Comparison of ENCODE assay signal across 7 cellular contexts in genomic region chr17:7014995-7015586, GRCh38. TPM values are rescaled to one million over a fixed set of nuclear protein-coding genes. Genes with fewer than 3 reads are reported as not detected.
A peak's percentile ranks its signal among the peaks of the same experiment; 100 is the strongest.
DNase-seq lines count a peak whose midpoint lies in the region; ATAC-seq, FAIRE-seq and TF ChIP-seq lines count a peak whose summit lies in the region.

No MANE protein-coding gene starts in this region.

- ATAC-seq in GM19025 (IDR thresholded peaks at IDR 0.05; ENCODE audit: low read depth, unreplicated experiment) (peak; percentile 5), HG03097 (IDR thresholded peaks at IDR 0.05; ENCODE audit: low FRiP score, unreplicated experiment) (peak; percentile 19), K562 (no peak), lower lobe of right lung (no peak)

- WGBS in K562 (ENCODE audit: insufficient coverage, low coverage, missing lambda C conversion rate), result 2% methylated on average over 24 of the region's 40 CpGs

- peaks cover 39 to 52% of the 10 kb centered on the region in 2 experiments for H3K4me1 ChIP-seq in K562 (replicated peaks in 1 of 2; ENCODE audit: control insufficient read depth in 2 of 2, insufficient read depth in 2 of 2, low read length in 2 of 2)
- H3K4me1 ChIP-seq in lower lobe of right lung, result peaks cover 61% of the 10 kb centered on the region

- peak overlapping the region; percentile 76 for H2AFZ ChIP-seq in K562 (ENCODE audit: low read depth, low read length)

- peaks cover 47% of the 10 kb centered on the region for H3K79me2 ChIP-seq in K562 (ENCODE audit: control insufficient read depth, insufficient read depth, low read length)

- POLR2A ChIA-PET in K562 (lab: Yijun Ruan, JAX), result interaction anchor here (0.6 to 1.5 kb wide), 5 partner anchors 21 to 280 kb away, joined by 3 to 4 read pairs (median 3); partner anchors contain the start of gene SLC16A13

- peak overlapping the region; percentile 87 for H3K4me2 ChIP-seq in K562 (ENCODE audit: insufficient read depth, low read length)

- in situ Hi-C loops in K562 (cut with MboI), result loop anchor here (5.0 kb wide), 1 partner anchor 173 kb away; no protein-coding TSS in a partner anchor

- TF ChIP-seq CTCF in K562 (IDR thresholded peaks at IDR 0.05 in 2 of 3, conservative IDR thresholded peaks at IDR 0.05 in 1 of 3; ENCODE audit: insufficient read depth in 2 of 3, low read depth in 1 of 3, low read length in 3 of 3), result no peak
- TF ChIP-seq CTCF in lower lobe of right lung (IDR thresholded peaks at IDR 0.05), result peak; percentile 31

- no peaks in the 10 kb centered on the region for H3K9me1 ChIP-seq in K562 (ENCODE audit: control insufficient read depth, insufficient read depth, low read length)

- CTCF ChIA-PET in K562 (lab: Yijun Ruan, JAX; ENCODE audit: low intra/inter-chr PET ratio), result interaction anchor here (1.0 kb wide), 1 partner anchor 101 kb away, joined by 3 read pairs; no protein-coding TSS in a partner anchor

- peak overlapping the region; percentile 67 to 93 for H3K9ac ChIP-seq in K562 (ENCODE audit: insufficient read depth in 1 of 2, low read depth in 2 of 2, low read length in 2 of 2)

- intact Hi-C loops in K562 (cut with micrococcal nuclease), result loop anchor here (5.0 kb wide), 1 partner anchor 348 kb away; no protein-coding TSS in a partner anchor
- intact Hi-C loops in lower lobe of right lung (cut with DNase I), result no loop called here

- H3K4me3 ChIP-seq in K562 (peak overlapping the region; percentile 81), lower lobe of right lung (peak overlapping the region; percentile 72)

- H3K27ac ChIP-seq in K562 (ENCODE audit: extremely low read depth, low read depth, low read length) (peak overlapping the region; percentile 96), lower lobe of right lung (peak overlapping the region; percentile 97)

- H4K20me1 ChIP-seq in K562 (replicated peaks; ENCODE audit: control insufficient read depth, insufficient read depth, low read length), result no peaks in the 10 kb centered on the region

- no TSS peak for BruUV-seq in K562 (replicated peaks; lab: Mats Ljungman, UMichigan)

- H3K27me3 ChIP-seq in K562 (ENCODE audit: control insufficient read depth in 2 of 2, insufficient read depth in 2 of 2, low read length in 2 of 2) (no peaks in the 10 kb centered on the region), lower lobe of right lung (ENCODE audit: low read depth) (no peaks in the 10 kb centered on the region)

- H3K36me3 ChIP-seq in K562 (ENCODE audit: control insufficient read depth, insufficient read depth, low read length), result peaks cover 9% of the 10 kb centered on the region; the same call in 2 of the 3 replicates
- H3K36me3 ChIP-seq in lower lobe of right lung, result peaks cover 15% of the 10 kb centered on the region

- FAIRE-seq in K562 (lab: Jason Lieb, UNC), result no peak

- H3K9me3 ChIP-seq in K562 (replicated peaks; ENCODE audit: control insufficient read depth, insufficient read depth, low read depth, low read length), result no peaks in the 10 kb centered on the region
- no peaks in the 10 kb centered on the region for H3K9me3 ChIP-seq in lower lobe of right lung

- TF ChIP-seq POLR2A in K562 (conservative IDR thresholded peaks at IDR 0.05), result no peak

- peak; percentile 80 for DNase-seq in T-helper 9 cell
- DNase-seq in K562 (ENCODE audit: extremely low read depth in 1 of 4, low spot score in 3 of 4), result no peak
- no peak for DNase-seq in lower lobe of right lung
- DNase-seq in stimulated activated CD8-positive, alpha-beta memory T cell treated with anti-CD3 and anti-CD28 coated beads, Interleukin-2, amount 100 ng/mL, for 1 hour (ENCODE audit: low read depth in 2 of 2), result peak; percentile 58
- no peak for DNase-seq in NCI-H128 (lab: John Stamatoyannopoulos, UW; ENCODE audit: unreplicated experiment)

- TF ChIP-seq RAD21 in K562 (CRISPR knock-in tag; conservative IDR thresholded peaks at IDR 0.05 in 1 of 2, IDR thresholded peaks at IDR 0.05 in 1 of 2), result no peak

- no peak for TF ChIP-seq EP300 in K562 (IDR thresholded peaks at IDR 0.05; ENCODE audit: low read length)

RNA-seq across cellular contexts. Expression of gene RNASEK, which starts 2.7 kb away (rescaled TPM):
- total RNA-seq in K562 (2011; cell fraction: chromatin; rRNA removed; ENCODE audit: low replicate concordance), result 43.7 and 75.3 TPM in 2 replicates
- total RNA-seq in K562 (2011; cell fraction: nucleolus; rRNA removed), result 103 and 119 TPM in 2 replicates
- 117 and 121 TPM in 2 replicates for total RNA-seq in K562 (2011; cell fraction: nucleoplasm; rRNA removed)
- total RNA-seq in K562 (2014; rRNA removed), result 157 and 253 TPM in 2 replicates
- total RNA-seq in K562 (2014; rRNA removed; fragmentation: Illumina TruSeq; extraction: Trizol), result 48.5 and 48.6 TPM in 2 replicates
- 132 and 136 TPM in 2 replicates for total RNA-seq in K562 (2015; rRNA removed; fragmentation: Illumina TruSeq; extraction: Trizol)
- total RNA-seq in K562 (2021), result 151 and 154 TPM in 2 replicates
- polyA plus RNA-seq in K562 (2011; rRNA removed), result 58.0 and 75.0 TPM in 2 replicates
- 94.3 and 122 TPM in 2 replicates for polyA plus RNA-seq in K562 (2011; cell fraction: cytosol; rRNA removed)
- 114 and 118 TPM in 2 replicates for polyA plus RNA-seq in K562 (2011; cell fraction: nucleus; rRNA removed)
- 247 and 326 TPM in 2 replicates for polyA plus RNA-seq in K562 (2012)
- polyA plus RNA-seq in K562 (2014; fragmentation: Illumina TruSeq; extraction: Trizol), result 265 and 271 TPM in 2 replicates
- 100 to 1,000 TPM; 104 to 155 TPM for polyA plus RNA-seq in K562 (2014; fragmentation: Nextera tagmentation; extraction: Ambion mirVana)
- 85.3 and 157 TPM in 2 replicates for polyA plus RNA-seq in K562 (2014; rRNA removed)
- 20.8 and 25.0 TPM in 2 replicates for polyA minus RNA-seq in K562 (2011; rRNA and poly(A)+ RNA removed)
- polyA minus RNA-seq in K562 (2011; cell fraction: cytosol; rRNA and poly(A)+ RNA removed), result 76.4 and 84.8 TPM in 2 replicates
- 9.2 and 20.2 TPM in 2 replicates for polyA minus RNA-seq in K562 (2011; cell fraction: nucleus; rRNA and poly(A)+ RNA removed)
- total RNA-seq in lower lobe of right lung, result 300 TPM

RNA-seq across cellular contexts. Expression of gene BCL6B, which starts 7.8 kb away (rescaled TPM):
- 2.4 and 6.6 TPM in 2 replicates for total RNA-seq in K562 (2011; cell fraction: chromatin; rRNA removed; ENCODE audit: low replicate concordance)
- 4.7 and 6.3 TPM in 2 replicates for total RNA-seq in K562 (2011; cell fraction: nucleolus; rRNA removed)
- 4.1 and 5.4 TPM in 2 replicates for total RNA-seq in K562 (2011; cell fraction: nucleoplasm; rRNA removed)
- 4.7 and 5.0 TPM in 2 replicates for total RNA-seq in K562 (2014; rRNA removed)
- total RNA-seq in K562 (2014; rRNA removed; fragmentation: Illumina TruSeq; extraction: Trizol), result 2.4 and 2.7 TPM in 2 replicates
- 3.5 and 3.6 TPM in 2 replicates for total RNA-seq in K562 (2015; rRNA removed; fragmentation: Illumina TruSeq; extraction: Trizol)
- total RNA-seq in K562 (2021), result 4.5 and 5.6 TPM in 2 replicates
- 1.9 and 3.1 TPM in 2 replicates for polyA plus RNA-seq in K562 (2011; rRNA removed)
- 2.8 and 2.9 TPM in 2 replicates for polyA plus RNA-seq in K562 (2011; cell fraction: cytosol; rRNA removed)
- polyA plus RNA-seq in K562 (2011; cell fraction: nucleus; rRNA removed), result 5.5 and 5.9 TPM in 2 replicates
- polyA plus RNA-seq in K562 (2012), result 1.9 and 4.2 TPM in 2 replicates
- 3.9 and 4.1 TPM in 2 replicates for polyA plus RNA-seq in K562 (2014; fragmentation: Illumina TruSeq; extraction: Trizol)
- polyA plus RNA-seq in K562 (2014; fragmentation: Nextera tagmentation; extraction: Ambion mirVana), result 1 to 10 TPM in 1 of 2 experiments, under 1 TPM in 1; 0.89 to 1.2 TPM
- 3.5 and 3.6 TPM in 2 replicates for polyA plus RNA-seq in K562 (2014; rRNA removed)
- 2.0 and 2.8 TPM in 2 replicates for polyA minus RNA-seq in K562 (2011; rRNA and poly(A)+ RNA removed)
- polyA minus RNA-seq in K562 (2011; cell fraction: cytosol; rRNA and poly(A)+ RNA removed), result 2.7 and 3.1 TPM in 2 replicates
- 3.1 and 4.0 TPM in 2 replicates for polyA minus RNA-seq in K562 (2011; cell fraction: nucleus; rRNA and poly(A)+ RNA removed)
- 13.4 TPM for total RNA-seq in lower lobe of right lung

RNA-seq across cellular contexts. Expression of gene ALOX12, which starts 19.2 kb away (rescaled TPM):
- 0.35 and 0.53 TPM in 2 replicates for total RNA-seq in K562 (2011; cell fraction: chromatin; rRNA removed; ENCODE audit: low replicate concordance)
- 0.17 and 0.26 TPM in 2 replicates for total RNA-seq in K562 (2011; cell fraction: nucleolus; rRNA removed)
- 0.29 and 0.46 TPM in 2 replicates for total RNA-seq in K562 (2011; cell fraction: nucleoplasm; rRNA removed)
- total RNA-seq in K562 (2014; rRNA removed), result 0.09 and 0.57 TPM in 2 replicates
- total RNA-seq in K562 (2014; rRNA removed; fragmentation: Illumina TruSeq; extraction: Trizol), result 0.18 and 0.38 TPM in 2 replicates
- 0.08 TPM in 1 of 2 replicates, not detected in the other for total RNA-seq in K562 (2015; rRNA removed; fragmentation: Illumina TruSeq; extraction: Trizol)
- total RNA-seq in K562 (2021), result 0.40 and 0.47 TPM in 2 replicates
- 0.31 and 1.0 TPM in 2 replicates for polyA plus RNA-seq in K562 (2011; rRNA removed)
- 0.64 and 0.65 TPM in 2 replicates for polyA plus RNA-seq in K562 (2011; cell fraction: cytosol; rRNA removed)
- 0.75 and 1.3 TPM in 2 replicates for polyA plus RNA-seq in K562 (2011; cell fraction: nucleus; rRNA removed)
- polyA plus RNA-seq in K562 (2012), result 1.3 and 6.2 TPM in 2 replicates
- polyA plus RNA-seq in K562 (2014; fragmentation: Illumina TruSeq; extraction: Trizol), result 0.55 and 0.60 TPM in 2 replicates
- polyA plus RNA-seq in K562 (2014; fragmentation: Nextera tagmentation; extraction: Ambion mirVana), result 1 to 10 TPM in 1 of 2 experiments, under 1 TPM in 1; 0.91 to 1.1 TPM
- 0.91 and 0.98 TPM in 2 replicates for polyA plus RNA-seq in K562 (2014; rRNA removed)
- 0.18 and 0.30 TPM in 2 replicates for polyA minus RNA-seq in K562 (2011; rRNA and poly(A)+ RNA removed)
- 0.48 TPM in 1 of 2 replicates, not detected in the other for polyA minus RNA-seq in K562 (2011; cell fraction: cytosol; rRNA and poly(A)+ RNA removed)
- polyA minus RNA-seq in K562 (2011; cell fraction: nucleus; rRNA and poly(A)+ RNA removed), result 0.44 TPM in 1 of 2 replicates, not detected in the other
- total RNA-seq in lower lobe of right lung, result 0.86 TPM

RNA-seq across cellular contexts. Expression of gene SLC16A13, which starts 20.7 kb away (rescaled TPM):
- 4.9 and 17.0 TPM in 2 replicates for total RNA-seq in K562 (2011; cell fraction: chromatin; rRNA removed; ENCODE audit: low replicate concordance)
- 12.9 and 17.7 TPM in 2 replicates for total RNA-seq in K562 (2011; cell fraction: nucleolus; rRNA removed)
- 11.1 and 12.8 TPM in 2 replicates for total RNA-seq in K562 (2011; cell fraction: nucleoplasm; rRNA removed)
- 1.2 and 1.8 TPM in 2 replicates for total RNA-seq in K562 (2014; rRNA removed)
- total RNA-seq in K562 (2014; rRNA removed; fragmentation: Illumina TruSeq; extraction: Trizol), result 0.19 and 0.33 TPM in 2 replicates
- total RNA-seq in K562 (2015; rRNA removed; fragmentation: Illumina TruSeq; extraction: Trizol), result 0.87 and 0.94 TPM in 2 replicates
- 4.5 and 5.6 TPM in 2 replicates for total RNA-seq in K562 (2021)
- polyA plus RNA-seq in K562 (2011; rRNA removed), result 0.50 and 2.8 TPM in 2 replicates
- polyA plus RNA-seq in K562 (2011; cell fraction: cytosol; rRNA removed), result 1.4 and 1.7 TPM in 2 replicates
- 4.4 and 4.5 TPM in 2 replicates for polyA plus RNA-seq in K562 (2011; cell fraction: nucleus; rRNA removed)
- polyA plus RNA-seq in K562 (2012), result 3.8 and 4.8 TPM in 2 replicates
- polyA plus RNA-seq in K562 (2014; fragmentation: Illumina TruSeq; extraction: Trizol), result 2.7 and 3.3 TPM in 2 replicates
- polyA plus RNA-seq in K562 (2014; fragmentation: Nextera tagmentation; extraction: Ambion mirVana), result under 1 TPM; 0.04 to 0.18 TPM
- 0.65 and 1.5 TPM in 2 replicates for polyA plus RNA-seq in K562 (2014; rRNA removed)
- 1.1 and 2.6 TPM in 2 replicates for polyA minus RNA-seq in K562 (2011; rRNA and poly(A)+ RNA removed)
- 1.7 TPM in 2 replicates for polyA minus RNA-seq in K562 (2011; cell fraction: cytosol; rRNA and poly(A)+ RNA removed)
- 4.8 and 5.3 TPM in 2 replicates for polyA minus RNA-seq in K562 (2011; cell fraction: nucleus; rRNA and poly(A)+ RNA removed)
- 9.9 TPM for total RNA-seq in lower lobe of right lung

RNA-seq across cellular contexts. Expression of gene SLC16A11, which starts 28.8 kb away (rescaled TPM):
- not detected in 2 replicates for total RNA-seq in K562 (2011; cell fraction: chromatin; rRNA removed; ENCODE audit: low replicate concordance)
- total RNA-seq in K562 (2011; cell fraction: nucleolus; rRNA removed), result not detected in 2 replicates
- not detected in 2 replicates for total RNA-seq in K562 (2011; cell fraction: nucleoplasm; rRNA removed)
- total RNA-seq in K562 (2014; rRNA removed) (not detected in 2 replicates), K562 (2014; rRNA removed; fragmentation: Illumina TruSeq; extraction: Trizol) (not detected in 2 replicates), K562 (2015; rRNA removed; fragmentation: Illumina TruSeq; extraction: Trizol) (not detected in 2 replicates), K562 (2021) (not detected in 2 replicates), lower lobe of right lung (7.7 TPM)
- polyA plus RNA-seq in K562 (2011; rRNA removed) (not detected in 2 replicates), K562 (2014; fragmentation: Illumina TruSeq; extraction: Trizol) (not detected in 2 replicates), K562 (2014; fragmentation: Nextera tagmentation; extraction: Ambion mirVana) (not detected), K562 (2014; rRNA removed) (not detected in 2 replicates)
- not detected in 2 replicates for polyA plus RNA-seq in K562 (2011; cell fraction: cytosol; rRNA removed)
- not detected in 2 replicates for polyA plus RNA-seq in K562 (2011; cell fraction: nucleus; rRNA removed)
- not detected in 2 replicates for polyA plus RNA-seq in K562 (2012)
- not detected in 2 replicates for polyA minus RNA-seq in K562 (2011; rRNA and poly(A)+ RNA removed)
- not detected in 2 replicates for polyA minus RNA-seq in K562 (2011; cell fraction: cytosol; rRNA and poly(A)+ RNA removed)
- polyA minus RNA-seq in K562 (2011; cell fraction: nucleus; rRNA and poly(A)+ RNA removed), result not detected in 2 replicates

Comparison
In these comparisons a context has a peak if more than half of its experiments do, and no peak if none do; other contexts are left out.
1. ATAC-seq: peak in GM19025 (single experiment) and HG03097 (single experiment); none in K562 (single experiment) and lower lobe of right lung (0 of 2).
2. DNase-seq: peak in T-helper 9 cell (single experiment) and stimulated activated CD8-positive, alpha-beta memory T cell treated with anti-CD3 and anti-CD28 coated beads, Interleukin-2, amount 100 ng/mL, for 1 hour (2 of 2); none in K562 (0 of 4), lower lobe of right lung (single experiment) and NCI-H128 (single experiment).